Comparison of ENCODE assay signal across 8 cellular contexts in the genomic region with DNA sequence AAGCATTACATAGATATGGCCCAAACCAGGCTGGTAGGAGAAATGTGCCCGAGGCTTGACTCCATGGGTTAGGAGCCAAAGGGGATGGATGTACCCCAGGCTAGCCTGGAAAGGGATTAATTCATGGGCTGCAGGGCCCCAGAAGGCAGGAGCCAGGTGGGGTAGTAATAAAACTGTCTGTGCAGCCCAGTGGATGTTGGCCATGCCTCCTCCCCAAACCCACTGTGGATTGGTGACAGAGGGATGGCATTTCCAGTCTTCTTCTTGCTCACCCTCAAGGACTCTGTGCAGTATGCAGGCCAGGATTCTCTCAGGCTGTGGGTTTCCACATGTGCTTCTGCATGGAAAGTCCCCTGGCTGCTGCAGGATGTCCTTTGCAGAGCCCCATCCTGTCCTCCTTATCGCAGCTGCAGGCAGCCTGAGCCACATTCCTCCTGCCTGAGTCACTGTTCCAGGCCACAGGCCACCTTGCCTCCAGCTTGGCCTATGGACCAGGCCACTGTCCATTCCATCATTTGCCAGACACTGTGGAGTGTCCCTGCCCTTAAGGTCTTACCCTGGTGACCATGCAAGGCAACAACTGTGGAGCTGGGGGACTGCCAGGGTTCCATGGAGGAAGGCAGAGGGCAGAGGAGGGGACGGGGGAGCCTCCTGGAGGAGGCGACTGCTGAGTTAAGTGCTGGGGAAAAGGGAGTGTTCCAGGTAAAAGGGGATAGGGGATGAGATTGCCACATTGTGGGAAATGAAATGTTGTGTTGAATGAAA. TPM values are rescaled to one million over a fixed set of nuclear protein-coding genes. Genes with fewer than 3 reads are reported as not detected.
DNase-seq lines count a peak whose midpoint lies in the region; ATAC-seq and TF ChIP-seq lines count a peak whose summit lies in the region.

No MANE protein-coding gene starts in this region.

- H4K20me1 ChIP-seq in osteoblast (ENCODE audit: insufficient read depth, low read length): no peaks in the 10 kb centered on the region

- DNase-seq in M059J (ENCODE audit: low read depth): peak; percentile 94
- no peak for DNase-seq in osteoblast (ENCODE audit: insufficient read length, low spot score, missing footprints)
- no peak for DNase-seq in stimulated activated naive CD4-positive, alpha-beta T cell (lab: John Stamatoyannopoulos, UW)
- DNase-seq in cerebellar nuclear complex (lab: John Stamatoyannopoulos, UW): no peak
- DNase-seq in SHP77 treated with DMSO at 0.1 percent for 48 hours (lab: John Stamatoyannopoulos, UW): no peak

- no peak overlapping the region for H2AFZ ChIP-seq in osteoblast (ENCODE audit: low read length)

- no peak overlapping the region for H3K4me3 ChIP-seq in osteoblast (ENCODE audit: insufficient read depth, low read length)

- TF ChIP-seq CTCF in osteoblast (IDR thresholded peaks at IDR 0.05; ENCODE audit: extremely low read depth, low read depth, low read length): no peak

- no peaks in the 10 kb centered on the region for H3K27me3 ChIP-seq in osteoblast (ENCODE audit: insufficient read depth, low read length)

- no peaks in the 10 kb centered on the region for H3K79me2 ChIP-seq in osteoblast (ENCODE audit: insufficient read depth, low read length)

- peak overlapping the region; percentile 29 for H3K4me2 ChIP-seq in osteoblast (ENCODE audit: insufficient read depth, low read length)

- peak overlapping the region; percentile 68 for H3K27ac ChIP-seq in osteoblast (ENCODE audit: low read depth, low read length)

- ATAC-seq in GM19452 (IDR thresholded peaks at IDR 0.05; ENCODE audit: unreplicated experiment) (peak; percentile 60), esophagus mucosa (peak; percentile 47), GM18870 (IDR thresholded peaks at IDR 0.05; ENCODE audit: unreplicated experiment) (no peak)

- no peaks in the 10 kb centered on the region for H3K9me3 ChIP-seq in osteoblast (ENCODE audit: low read depth, low read length)

- H3K4me1 ChIP-seq in osteoblast (ENCODE audit: insufficient read depth, low read length): peaks cover 68% of the 10 kb centered on the region

- H3K36me3 ChIP-seq in osteoblast (ENCODE audit: insufficient read depth, low read length): no peaks in the 10 kb centered on the region

RNA-seq across cellular contexts. Expression of a gene that starts 38.9 kb away (rescaled TPM):
- total RNA-seq in M059J (2014; rRNA removed; shearing (Covaris generic)): 3.4 and 6.5 TPM in 2 replicates
- 63.3 TPM for total RNA-seq in esophagus mucosa
- total RNA-seq in osteoblast: 9.0 and 14.4 TPM in 2 replicates
